Comparison of ENCODE assay signal across 26 cellular contexts in genomic region chr3:3707858-3708768, GRCh38.
DNase-seq lines count a peak whose midpoint lies in the region; FAIRE-seq and TF ChIP-seq lines count a peak whose summit lies in the region.
"Had no signal": no experiment of that assay in that cellular context is flagged by ENCODE, and none has a peak within 500 bp of the region (broad histone marks: within the 10 kb centered on the region; RNA-seq: fewer than 3 reads in every experiment).

No MANE protein-coding gene starts in this region.

- H4K20me1 ChIP-seq in H1 (replicated peaks in 1 of 2; ENCODE audit: control insufficient read depth in 1 of 2, insufficient read depth in 2 of 2, low read length in 2 of 2) (no peaks in the 10 kb centered on the region), keratinocyte (ENCODE audit: control insufficient read depth, extremely low read depth, insufficient read depth, low read length) (no peaks in the 10 kb centered on the region)

- no peaks in the 10 kb centered on the region for H3K79me1 ChIP-seq in H1 (ENCODE audit: low read depth, low read length)

- FAIRE-seq in H1 (lab: Jason Lieb, UNC) (peak; percentile 57), keratinocyte (lab: Jason Lieb, UNC) (peak; percentile 55), urothelium cell line (lab: Jason Lieb, UNC) (no peak)
- FAIRE-seq: colon, GM19239, TTC549 had no signal

- H3K27me3 ChIP-seq in H1 (replicated peaks in 1 of 4; ENCODE audit: control insufficient read depth in 3 of 4, extremely low read depth in 1 of 4, insufficient read depth in 3 of 4, low read length in 3 of 4) (no peaks in the 10 kb centered on the region), keratinocyte (ENCODE audit: control insufficient read depth, extremely low read depth, insufficient read depth, low read length) (no peaks in the 10 kb centered on the region), transverse colon (no peaks in the 10 kb centered on the region)
- H3K27me3 ChIP-seq: brain microvascular endothelial cell had no signal

- H3K79me2 ChIP-seq in H1 (ENCODE audit: control insufficient read depth in 1 of 2, insufficient read depth in 2 of 2, low read length in 2 of 2) (no peaks in the 10 kb centered on the region), keratinocyte (ENCODE audit: control insufficient read depth, insufficient read depth, low read length) (no peaks in the 10 kb centered on the region)

- no peak overlapping the region for H3K56ac ChIP-seq in H1 (replicated peaks; ENCODE audit: insufficient read length, low read depth, low read length)

- DNase-seq in HuH-7.5 (ENCODE audit: low spot score) (peak; percentile 43), H1 (ENCODE audit: low read depth in 1 of 2, low spot score in 2 of 2) (no peak), keratinocyte (ENCODE audit: low read depth, low spot score) (no peak), urothelium cell line (ENCODE audit: low spot score) (peak; percentile 11), GF-D8 (lab: John Stamatoyannopoulos, UW) (no peak), AG08396 (ENCODE audit: low spot score) (no peak), transverse colon (no peak)
- DNase-seq: activated CD4-positive, alpha-beta T cell treated with anti-CD3 and anti-CD28 coated beads for 1 hour; activated CD8-positive, alpha-beta T cell treated with anti-CD3 and anti-CD28 coated beads, Interleukin-2, amount 10 ng/mL, durations not matched to agents 7 days and 5 days; activated effector memory CD4-positive, alpha-beta T cell treated with Interleukin-2 at 50 U/mL for 16 hours; activated T-cell treated with anti-CD3 and anti-CD28 coated beads for 4 hours; brain microvascular endothelial cell; effector CD8-positive, alpha-beta T cell; EL; left cardiac atrium; naive thymus-derived CD4-positive, alpha-beta T cell; NCI-H146; NCI-H2171 treated with DMSO at 0.1 percent for 48 hours; NCI-H526; occipital lobe; stimulated activated CD4-positive, alpha-beta T cell treated with anti-CD3 and anti-CD28 coated beads, Interleukin-2, amount 100 ng/mL, for 48 hours; T-helper 1 cell had no signal

- no peak overlapping the region for H4K8ac ChIP-seq in H1 (ENCODE audit: extremely low read depth, insufficient read depth, low read length)

- H3K36me3 ChIP-seq in H1 (ENCODE audit: control insufficient read depth in 2 of 4, insufficient read depth in 4 of 4, low read length in 3 of 4) = no peaks in the 10 kb centered on the region
- no peaks in the 10 kb centered on the region for H3K36me3 ChIP-seq in keratinocyte (ENCODE audit: control insufficient read depth in 2 of 2, extremely low read depth in 1 of 2, insufficient read depth in 2 of 2, low read length in 2 of 2)
- H3K36me3 ChIP-seq in transverse colon = no peaks in the 10 kb centered on the region
- H3K36me3 ChIP-seq: brain microvascular endothelial cell, thoracic aorta had no signal

- H4K91ac ChIP-seq in H1 (replicated peaks; ENCODE audit: insufficient read length, low read length) = no peak overlapping the region

- H3K27ac ChIP-seq in H1 (ENCODE audit: low read depth, low read length) (peak overlapping the region; percentile 11; the same call in 1 of the 2 replicates), keratinocyte (ENCODE audit: control insufficient read depth, insufficient read depth, low read length) (no peak overlapping the region), transverse colon (no peak overlapping the region)
- H3K27ac ChIP-seq: brain microvascular endothelial cell, thoracic aorta had no signal

- POLR2A ChIA-PET in H1 (lab: Charles Lee; ENCODE audit: partially characterized antibody) = interaction anchor here (1.3 to 5.7 kb wide), 3 partner anchors 11 to 100 kb away, joined by 3 to 49 read pairs (median 12); partner anchors contain the start of gene LRRN1

- H3K4me3 ChIP-seq in H1 (ENCODE audit: extremely low read depth in 1 of 4, insufficient read depth in 2 of 4, low read depth in 3 of 4, low read length in 4 of 4) (peak overlapping the region in 1 of 4 experiments; percentile 23; a peak in 2 of 8 replicates), keratinocyte (ENCODE audit: control insufficient read depth in 2 of 3, extremely low read depth in 1 of 3, insufficient read depth in 2 of 3, low read depth in 1 of 3, low read length in 3 of 3) (no peak overlapping the region), transverse colon (no peak overlapping the region)
- H3K4me3 ChIP-seq: thoracic aorta had no signal

- peak overlapping the region; percentile 57 for H2BK120ac ChIP-seq in H1 (replicated peaks; ENCODE audit: low read depth, low read length)

- peak overlapping the region; percentile 7; the same call in 1 of the 2 replicates for H3K18ac ChIP-seq in H1 (ENCODE audit: extremely low read depth, low read length)

- H2BK5ac ChIP-seq in H1 (ENCODE audit: low read depth, low read length) = no peak overlapping the region

- TF ChIP-seq EP300 in H1 (IDR thresholded peaks at IDR 0.05; ENCODE audit: borderline replicate concordance in 1 of 2, low read depth in 2 of 2, low read length in 2 of 2) = no peak
- no peak for TF ChIP-seq EP300 in transverse colon (IDR thresholded peaks at IDR 0.05; ENCODE audit: low read depth)

- 65% methylated on average over 6 of the region's 6 CpGs; no CpG with 5 or more reads in 1 of the 2 experiments for WGBS in H1 (ENCODE audit: extremely low coverage in 1 of 2, insufficient coverage in 1 of 2, insufficient read length in 1 of 2, insufficient replicate concordance in 2 of 2, low coverage in 1 of 2, low lambda C conversion rate in 2 of 2, missing lambda C conversion rate in 1 of 2), 2 experiments
- 79 to 81% methylated on average over 5 to 6 of the region's 6 CpGs for WGBS in transverse colon (ENCODE audit: low coverage in 1 of 2), 2 donors

- intact Hi-C loops in transverse colon (cut with DNase I; ENCODE audit: low total_unique reads) = no loop called here

- no peak overlapping the region for H3K9ac ChIP-seq in H1 (replicated peaks in 1 of 4; ENCODE audit: extremely low read depth in 1 of 4, low read depth in 3 of 4, low read length in 3 of 4)
- no peak overlapping the region for H3K9ac ChIP-seq in keratinocyte (ENCODE audit: control insufficient read depth, extremely low read depth, insufficient read depth, low read length)

- in situ Hi-C loops in transverse colon (cut with MboI; ENCODE audit: low pct_ligation_motif_present in 1 of 4, low pct_unique_long_range_greater_than_20kb in 1 of 4, low sequenced_read_pairs in 3 of 4) = no loop called here

- peaks cover 4 to 19% (median 8%) of the 10 kb centered on the region in 4 experiments; a peak in 4 of 7 replicates for H3K4me1 ChIP-seq in H1 (replicated peaks in 1 of 4; ENCODE audit: control insufficient read depth in 3 of 4, insufficient read depth in 4 of 4, low read length in 3 of 4)
- peaks cover 2% of the 10 kb centered on the region for H3K4me1 ChIP-seq in keratinocyte (ENCODE audit: control insufficient read depth, extremely low read depth, insufficient read depth, low read length)
- H3K4me1 ChIP-seq in transverse colon = no peaks in the 10 kb centered on the region

- H4K5ac ChIP-seq in H1 (ENCODE audit: insufficient read length, low read depth, low read length) = no peak overlapping the region

- TF ChIP-seq CTCF in H1 (IDR thresholded peaks at IDR 0.05; ENCODE audit: control extremely low read depth in 1 of 3, insufficient read depth in 1 of 3, low read depth in 1 of 3, low read length in 3 of 3) = no peak
- no peak for TF ChIP-seq CTCF in keratinocyte (optimal IDR thresholded peaks at IDR 0.05 in 1 of 3, IDR thresholded peaks at IDR 0.05 in 1 of 3, conservative IDR thresholded peaks at IDR 0.05 in 1 of 3; ENCODE audit: extremely low read depth in 1 of 3, insufficient read depth in 2 of 3, low read length in 3 of 3)
- no peak for TF ChIP-seq CTCF in transverse colon (IDR thresholded peaks at IDR 0.05)

- TF ChIP-seq RAD21 in H1 (IDR thresholded peaks at IDR 0.05 in 1 of 2, conservative IDR thresholded peaks at IDR 0.05 in 1 of 2; ENCODE audit: low read depth in 2 of 2, low read length in 2 of 2) = no peak

- peak overlapping the region; percentile 81 for H2BK12ac ChIP-seq in H1 (ENCODE audit: low read depth, low read length)

- no peak overlapping the region for H3K14ac ChIP-seq in H1 (ENCODE audit: insufficient read length)

- no peak overlapping the region for H2BK15ac ChIP-seq in H1 (ENCODE audit: low read length)

- H2AK5ac ChIP-seq in H1 (ENCODE audit: low read depth, low read length) = no peak overlapping the region

- H3K23me2 ChIP-seq in H1 (ENCODE audit: low read depth, low read length) = no peaks in the 10 kb centered on the region

- CTCF ChIA-PET in H1 (lab: Charles Lee; ENCODE audit: partially characterized antibody) = interaction anchor here (0.7 to 0.8 kb wide), 2 partner anchors 39 to 562 kb away, joined by 3 read pairs; no protein-coding TSS in a partner anchor

- no peak overlapping the region for H3K23ac ChIP-seq in H1 (ENCODE audit: insufficient read length)

- H3K9me1 ChIP-seq in keratinocyte (ENCODE audit: control insufficient read depth, extremely low read depth, insufficient read depth, low read length) = no peaks in the 10 kb centered on the region

- H3K9me3 ChIP-seq in H1 (ENCODE audit: insufficient read depth in 2 of 2, low read depth in 1 of 2, low read length in 1 of 2) (no peaks in the 10 kb centered on the region), keratinocyte (ENCODE audit: control insufficient read depth, low read depth, low read length) (no peaks in the 10 kb centered on the region), transverse colon (no peaks in the 10 kb centered on the region)
- H3K9me3 ChIP-seq: thoracic aorta had no signal

- H2BK20ac ChIP-seq in H1 (ENCODE audit: low read length) = peak overlapping the region; percentile 87; the same call in 1 of the 2 replicates

- TF ChIP-seq POLR2A in H1 (IDR thresholded peaks at IDR 0.05; ENCODE audit: control extremely low read depth in 1 of 2, low read depth in 2 of 2, low read length in 2 of 2) = no peak
- TF ChIP-seq POLR2A in transverse colon (IDR thresholded peaks at IDR 0.05) = no peak

- H3K4ac ChIP-seq in H1 (replicated peaks; ENCODE audit: insufficient read length, low read depth, low read length) = no peak overlapping the region

- dilution Hi-C loops in keratinocyte (cut with MboI; ENCODE audit: extremely low pct_ligation_motif_present, low sequenced_read_pairs) = no loop called here

- H2AFZ ChIP-seq in H1 (ENCODE audit: low read length) = peak overlapping the region; percentile 19; the same call in 1 of the 2 replicates
- peak overlapping the region; percentile 4 for H2AFZ ChIP-seq in keratinocyte (ENCODE audit: control insufficient read depth, low read length)

- H3K4me2 ChIP-seq in H1 (ENCODE audit: insufficient read depth in 1 of 2, low read depth in 2 of 2, low read length in 2 of 2) (peak overlapping the region; percentile 34 to 45), keratinocyte (ENCODE audit: control insufficient read depth, extremely low read depth, insufficient read depth, low read depth, low read length) (no peak overlapping the region)

TF ChIP-seq in H1, 55 proteins besides CTCF, POLR2A, EP300 and RAD21 (continues in another document):
- TF ChIP-seq BRCA1 (IDR thresholded peaks at IDR 0.05; ENCODE audit: low read depth, low read length) (no peak), SUZ12 (IDR thresholded peaks at IDR 0.05; ENCODE audit: low read length) (no peak), FOSL1 (IDR thresholded peaks at IDR 0.05; ENCODE audit: insufficient read depth, low read depth, low read length) (no peak), GTF2F1 (IDR thresholded peaks at IDR 0.05; ENCODE audit: borderline replicate concordance, low read depth, low read length) (no peak), ZNF274 (IDR thresholded peaks at IDR 0.05; ENCODE audit: borderline replicate concordance, extremely low read depth, low read length) (no peak)

Comparison
In these comparisons a context has a peak if more than half of its experiments do, and no peak if none do; other contexts are left out.
1. DNase-seq: peak in HuH-7.5 (single experiment) and urothelium cell line (single experiment); none in H1 (0 of 2), keratinocyte (single experiment), GF-D8 (single experiment), AG08396 (single experiment) and transverse colon (single experiment).